26 cellular contexts compared by ENCODE assay signal in genomic region chr7:133539016-133539415, GRCh38.
DNase-seq lines count a peak whose midpoint lies in the region; ATAC-seq and TF ChIP-seq lines count a peak whose summit lies in the region.
"Had no signal": no experiment of that assay in that cellular context is flagged by ENCODE, and none has a peak within 500 bp of the region (broad histone marks: within the 10 kb centered on the region; RNA-seq: fewer than 3 reads in every experiment).

No MANE protein-coding gene starts in this region.

- H3K9ac ChIP-seq in PC-3 (ENCODE audit: low read length), result no peak overlapping the region
- H3K9ac ChIP-seq: BLaER1 treated with 17β-estradiol and CSF1 and Interleukin-3, amounts not matched to agents 10 nM and 100 nM; KMS-11 had no signal

- peak; percentile 17 for DNase-seq in AG08395 (ENCODE audit: low spot score)
- peak; percentile 20 for DNase-seq in GM04503 (ENCODE audit: low read depth)
- no peak for DNase-seq in RWPE2 (ENCODE audit: low spot score)
- peak; percentile 14 for DNase-seq in iris pigment epithelial cell (ENCODE audit: low read depth)
- no peak for DNase-seq in left ventricle myocardium inferior
- DNase-seq in suprapubic skin (ENCODE audit: low spot score in 2 of 2), result no peak
- DNase-seq in PC-3, result no peak
- DNase-seq: 8988T; ACHN; AML-193; CD4-positive, alpha-beta T cell; DMS53; GOT3; HCEC 1CT; MM.1S; NCI-H1048; NCI-H1694; NCI-H2029 treated with DMSO at 0.1 percent for 48 hours; NCI-H510A; Peyer's patch; SIG-M5 had no signal

- TF ChIP-seq EP300 in suprapubic skin (IDR thresholded peaks at IDR 0.05), result no peak

- H3K4me1 ChIP-seq in RWPE2 (ENCODE audit: insufficient read depth, poor library complexity, severe bottlenecking) (no peaks in the 10 kb centered on the region), left ventricle myocardium inferior (peaks cover 4% of the 10 kb centered on the region), suprapubic skin (no peaks in the 10 kb centered on the region), PC-3 (ENCODE audit: insufficient read depth, low read length) (peaks cover 9% of the 10 kb centered on the region)
- H3K4me1 ChIP-seq: Peyer's patch had no signal

- H3F3A ChIP-seq in PC-3 (ENCODE audit: low read length, unreplicated experiment), result no peaks in the 10 kb centered on the region

- no peak overlapping the region for H2AFZ ChIP-seq in PC-3 (ENCODE audit: low read length)

- intact Hi-C loops in left ventricle myocardium inferior (cut with micrococcal nuclease), result no loop called here
- intact Hi-C loops in PC-3 (cut with micrococcal nuclease), result no loop called here

- no peak overlapping the region for H3K4me3 ChIP-seq in RWPE2 (ENCODE audit: severe bottlenecking)
- H3K4me3 ChIP-seq in left ventricle myocardium inferior, result no peak overlapping the region
- H3K4me3 ChIP-seq in suprapubic skin, result no peak overlapping the region
- H3K4me3 ChIP-seq in PC-3 (ENCODE audit: low read length), result no peak overlapping the region
- H3K4me3 ChIP-seq: BLaER1 treated with 17β-estradiol and CSF1 and Interleukin-3, amounts not matched to agents 10 nM and 100 nM; Peyer's patch; SK-N-MC had no signal

- H3K36me3 ChIP-seq in RWPE2 (ENCODE audit: low read depth) (no peaks in the 10 kb centered on the region), left ventricle myocardium inferior (no peaks in the 10 kb centered on the region), suprapubic skin (no peaks in the 10 kb centered on the region), PC-3 (ENCODE audit: low read depth, low read length) (no peaks in the 10 kb centered on the region)
- H3K36me3 ChIP-seq: Peyer's patch had no signal

- no peak overlapping the region for H3K27ac ChIP-seq in RWPE2 (ENCODE audit: poor library complexity, severe bottlenecking)
- no peak overlapping the region for H3K27ac ChIP-seq in left ventricle myocardium inferior (replicated peaks)
- no peak overlapping the region for H3K27ac ChIP-seq in suprapubic skin
- H3K27ac ChIP-seq in PC-3 (ENCODE audit: low read length), result no peak overlapping the region
- H3K27ac ChIP-seq: BLaER1 treated with 17β-estradiol and CSF1 and Interleukin-3, amounts not matched to agents 10 nM and 100 nM; HL-60; KMS-11; Peyer's patch; SK-N-MC had no signal

- no peaks in the 10 kb centered on the region for H3K9me2 ChIP-seq in PC-3 (replicated peaks; ENCODE audit: low read length)

- no TSS peak for BruUV-seq in PC-3 (replicated peaks; lab: Mats Ljungman, UMichigan)

- TF ChIP-seq POLR2A in suprapubic skin (IDR thresholded peaks at IDR 0.05), result no peak

- CTCF ChIA-PET in PC-3 (lab: Charles Lee), result no interaction called here

- H3K27me3 ChIP-seq in RWPE2 (ENCODE audit: insufficient read depth, poor library complexity, severe bottlenecking) (no peaks in the 10 kb centered on the region), left ventricle myocardium inferior (ENCODE audit: low read depth) (no peaks in the 10 kb centered on the region), suprapubic skin (no peaks in the 10 kb centered on the region), PC-3 (ENCODE audit: low read length) (no peaks in the 10 kb centered on the region)
- H3K27me3 ChIP-seq: BLaER1 treated with 17β-estradiol and CSF1 and Interleukin-3, amounts not matched to agents 10 nM and 100 nM; Peyer's patch had no signal

- H3K4me2 ChIP-seq in PC-3 (ENCODE audit: low read length), result no peak overlapping the region
- H3K4me2 ChIP-seq: BLaER1 treated with 17β-estradiol and CSF1 and Interleukin-3, amounts not matched to agents 10 nM and 100 nM; KMS-11 had no signal

- TF ChIP-seq CTCF in RWPE2 (IDR thresholded peaks at IDR 0.05; ENCODE audit: poor library complexity, severe bottlenecking) (no peak), left ventricle myocardium inferior (IDR thresholded peaks at IDR 0.05; ENCODE audit: borderline replicate concordance) (no peak), suprapubic skin (IDR thresholded peaks at IDR 0.05) (no peak), PC-3 (conservative IDR thresholded peaks at IDR 0.05; ENCODE audit: low read depth, low read length) (no peak)

- POLR2A ChIA-PET in PC-3 (lab: Charles Lee; ENCODE audit: unreplicated experiment), result interaction anchor here (0.6 to 0.7 kb wide), 2 partner anchors 23 kb away, joined by 3 to 13 read pairs; no protein-coding TSS in a partner anchor

- H3K9me3 ChIP-seq in RWPE2 (ENCODE audit: severe bottlenecking), result no peaks in the 10 kb centered on the region
- H3K9me3 ChIP-seq in left ventricle myocardium inferior (replicated peaks), result no peaks in the 10 kb centered on the region
- H3K9me3 ChIP-seq in suprapubic skin, result no peaks in the 10 kb centered on the region
- no peaks in the 10 kb centered on the region for H3K9me3 ChIP-seq in PC-3 (ENCODE audit: low read length)
- H3K9me3 ChIP-seq: Peyer's patch had no signal

- no peaks in the 10 kb centered on the region for H4K20me1 ChIP-seq in PC-3 (ENCODE audit: low read length)

- H3K79me2 ChIP-seq in PC-3 (ENCODE audit: low read length), result no peaks in the 10 kb centered on the region

- WGBS in suprapubic skin, result 84% methylated on average over 2 of the region's 2 CpGs

- ATAC-seq in RWPE2 (ENCODE audit: low read depth), result peak; percentile 38; the same call in 1 of the 3 replicates
- ATAC-seq in GM21723 (IDR thresholded peaks at IDR 0.05; ENCODE audit: unreplicated experiment), result no peak
- no peak for ATAC-seq in PC-3

Comparison
In these comparisons a context has a peak if more than half of its experiments do, and no peak if none do; other contexts are left out.
1. DNase-seq: peak in AG08395 (single experiment), GM04503 (single experiment) and iris pigment epithelial cell (single experiment); none in RWPE2 (single experiment), left ventricle myocardium inferior (single experiment), suprapubic skin (0 of 2) and PC-3 (single experiment).